Comparison of ENCODE assay signal across 8 cellular contexts in the genomic region with DNA sequence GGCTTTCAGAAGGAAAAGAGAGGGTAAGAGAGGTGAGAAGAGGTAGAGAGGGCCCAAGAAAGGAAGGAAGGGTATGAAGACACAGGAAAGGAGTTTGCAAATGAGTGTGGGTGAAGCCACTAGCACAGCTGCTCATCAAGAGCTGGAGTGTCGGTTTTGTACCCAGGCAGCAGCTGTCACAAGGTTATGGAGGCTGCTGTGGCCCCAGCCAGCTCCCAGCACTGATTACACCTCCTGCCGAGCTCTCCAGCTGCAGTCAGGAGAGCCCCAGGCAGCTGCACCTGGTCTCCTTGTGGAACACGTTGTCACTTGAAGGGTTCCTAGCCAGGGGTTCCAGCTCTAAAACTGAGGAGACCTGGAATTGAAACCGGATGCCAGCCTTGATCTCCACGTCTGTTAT.
DNase-seq lines count a peak whose midpoint lies in the region; ATAC-seq, FAIRE-seq and TF ChIP-seq lines count a peak whose summit lies in the region.

No MANE protein-coding gene starts in this region.

- no peaks in the 10 kb centered on the region for H3K9me3 Mint-ChIP-seq in activated T-helper 2 cell treated with anti-CD3 and anti-CD28 coated beads, Interferon-gamma antibody, Interleukin-2, Interleukin-4, amounts not matched to agents 10 μg/mL and 5 μg/mL and 100 μg/mL, durations not matched to agents 14 hours and 24 hours and 36 hours

- TF ChIP-seq CTCF in dorsolateral prefrontal cortex (IDR thresholded peaks at IDR 0.05 in 54 of 56, conservative IDR thresholded peaks at IDR 0.05 in 2 of 56; ENCODE audit: low read depth in 1 of 56, partially characterized antibody in 56 of 56): no peak

- DNase-seq in GM18507 (ENCODE audit: extremely low spot score, insufficient read length, low read depth) (no peak), NCI-H1092 (lab: John Stamatoyannopoulos, UW) (peak; percentile 52), sciatic nerve (ENCODE audit: low spot score) (no peak), HUDEP-2 (lab: John Stamatoyannopoulos, UW; ENCODE audit: unreplicated experiment in 76 of 76) (no peak), dorsolateral prefrontal cortex (no peak), AG08395 (ENCODE audit: low spot score) (no peak)
- no peak for DNase-seq in activated T-helper 2 cell treated with anti-CD3 and anti-CD28 coated beads, Interferon-gamma antibody, Interleukin-2, Interleukin-4, amounts not matched to agents 10 μg/mL and 5 μg/mL and 100 μg/mL, durations not matched to agents 14 hours and 24 hours and 36 hours (ENCODE audit: low spot score)

- H3K27ac Mint-ChIP-seq in activated T-helper 2 cell treated with anti-CD3 and anti-CD28 coated beads, Interferon-gamma antibody, Interleukin-2, Interleukin-4, amounts not matched to agents 10 μg/mL and 5 μg/mL and 100 μg/mL, durations not matched to agents 14 hours and 24 hours and 36 hours: peak overlapping the region; percentile 65

- H3K27me3 Mint-ChIP-seq in activated T-helper 2 cell treated with anti-CD3 and anti-CD28 coated beads, Interferon-gamma antibody, Interleukin-2, Interleukin-4, amounts not matched to agents 10 μg/mL and 5 μg/mL and 100 μg/mL, durations not matched to agents 14 hours and 24 hours and 36 hours (ENCODE audit: low read depth): no peaks in the 10 kb centered on the region

- peaks cover 21% of the 10 kb centered on the region for H3K4me1 Mint-ChIP-seq in activated T-helper 2 cell treated with anti-CD3 and anti-CD28 coated beads, Interferon-gamma antibody, Interleukin-2, Interleukin-4, amounts not matched to agents 10 μg/mL and 5 μg/mL and 100 μg/mL, durations not matched to agents 14 hours and 24 hours and 36 hours (ENCODE audit: low read depth)

- ATAC-seq in GM21786 (IDR thresholded peaks at IDR 0.05; ENCODE audit: unreplicated experiment) (peak; percentile 82), sciatic nerve (no peak)

- H3K36me3 Mint-ChIP-seq in activated T-helper 2 cell treated with anti-CD3 and anti-CD28 coated beads, Interferon-gamma antibody, Interleukin-2, Interleukin-4, amounts not matched to agents 10 μg/mL and 5 μg/mL and 100 μg/mL, durations not matched to agents 14 hours and 24 hours and 36 hours (ENCODE audit: low read depth): no peaks in the 10 kb centered on the region

- no peak overlapping the region for H3K4me3 Mint-ChIP-seq in activated T-helper 2 cell treated with anti-CD3 and anti-CD28 coated beads, Interferon-gamma antibody, Interleukin-2, Interleukin-4, amounts not matched to agents 10 μg/mL and 5 μg/mL and 100 μg/mL, durations not matched to agents 14 hours and 24 hours and 36 hours (ENCODE audit: low read depth)

- intact Hi-C loops in activated T-helper 2 cell treated with anti-CD3 and anti-CD28 coated beads, Interferon-gamma antibody, Interleukin-2, Interleukin-4, amounts not matched to agents 10 μg/mL and 5 μg/mL and 100 μg/mL, durations not matched to agents 14 hours and 24 hours and 36 hours (cut with micrococcal nuclease): no loop called here
- intact Hi-C loops in sciatic nerve (cut with DNase I): no loop called here
- intact Hi-C loops in dorsolateral prefrontal cortex (cut with DNase I): no loop called here

- H3K4me3 ChIP-seq in dorsolateral prefrontal cortex: no peak overlapping the region

- no peaks in the 10 kb centered on the region for H3K27me3 ChIP-seq in dorsolateral prefrontal cortex

- H3K27ac ChIP-seq in dorsolateral prefrontal cortex: no peak overlapping the region

- peak; percentile 80 for FAIRE-seq in GM18507 (lab: Jason Lieb, UNC)
